36 cellular contexts compared by ENCODE assay signal in genomic region chr14:23383041-23383440, GRCh38. TPM values are rescaled to one million over a fixed set of nuclear protein-coding genes. Genes with fewer than 3 reads are reported as not detected.
"Had no signal": no experiment of that assay in that cellular context is flagged by ENCODE, and none has a peak within 500 bp of the region (broad histone marks: within the 10 kb centered on the region; RNA-seq: fewer than 3 reads in every experiment).

No MANE protein-coding gene starts in this region.

- H3K4me3 Mint-ChIP-seq: activated B cell treated with CpG ODN at 0.5 μM for 24 hours; activated CD4-positive, alpha-beta memory T cell treated with anti-CD3 and anti-CD28 coated beads, Interleukin-2, amount 10 ng/mL, durations not matched to agents 7 days and 5 days; activated CD4-positive, alpha-beta T cell treated with anti-CD3 and anti-CD28 coated beads for 36 hours; activated CD4-positive, alpha-beta T cell treated with anti-CD3 and anti-CD28 coated beads, Interleukin-2, amount 10 ng/mL, durations not matched to agents 7 days and 5 days; activated CD8-positive, alpha-beta memory T cell treated with anti-CD3 and anti-CD28 coated beads, Interleukin-2, amount 10 ng/mL, durations not matched to agents 7 days and 5 days; activated CD8-positive, alpha-beta T cell treated with anti-CD3 and anti-CD28 coated beads, Interleukin-2, amount 10 ng/mL, durations not matched to agents 7 days and 5 days; activated naive CD4-positive, alpha-beta T cell treated with anti-CD3 and anti-CD28 coated beads, Interleukin-2, amount 10 ng/mL, durations not matched to agents 7 days and 5 days; activated naive CD4-positive, alpha-beta T cell treated with anti-CD3 and anti-CD28 coated beads, Interleukin-2, amount 50 U/mL, for 24 hours; activated naive CD8-positive, alpha-beta T cell; activated naive CD8-positive, alpha-beta T cell treated with anti-CD3 and anti-CD28 coated beads, Interleukin-2, amount 10 ng/mL, durations not matched to agents 7 days and 5 days; activated naive CD8-positive, alpha-beta T cell treated with anti-CD3 and anti-CD28 coated beads, Interleukin-2, amount 50 U/mL, for 24 hours; activated T-cell treated with anti-CD3 and anti-CD28 coated beads, Interleukin-2, amount 50 U/mL, for 24 hours; brain; T-helper 1 cell treated with Interleukin-12 subunit alpha and Interleukin-12 subunit beta and Interleukin-4 antibody, amounts not matched to agents 30 μg/mL and 1 μg/mL, for 36 hours; T-helper 2 cell treated with Interferon-gamma antibody and Interleukin-4, amounts not matched to agents 5 μg/mL and 100 μg/mL, for 36 hours had no signal

- DNase-seq: activated B cell treated with CpG ODN at 0.5 μM for 24 hours; activated CD4-positive, alpha-beta memory T cell treated with anti-CD3 and anti-CD28 coated beads, Interleukin-2, amount 10 ng/mL, durations not matched to agents 7 days and 5 days; activated CD4-positive, alpha-beta T cell treated with anti-CD3 and anti-CD28 coated beads for 36 hours; activated CD4-positive, alpha-beta T cell treated with anti-CD3 and anti-CD28 coated beads for 48 hours; activated CD4-positive, alpha-beta T cell treated with anti-CD3 and anti-CD28 coated beads, Interleukin-2, amount 10 ng/mL, durations not matched to agents 7 days and 5 days; activated CD4-positive, alpha-beta T cell treated with anti-CD3 and anti-CD28 coated beads, Interleukin-2, amount 50 U/mL, for 48 hours; activated CD4-positive, CD25-positive, alpha-beta regulatory T cell treated with anti-CD3 and anti-CD28 coated beads, Interleukin-2, amount 50 U/mL, for 72 hours; activated CD8-positive, alpha-beta memory T cell treated with anti-CD3 and anti-CD28 coated beads for 24 hours; activated CD8-positive, alpha-beta memory T cell treated with anti-CD3 and anti-CD28 coated beads, Interleukin-2, amount 10 ng/mL, durations not matched to agents 7 days and 5 days; activated CD8-positive, alpha-beta memory T cell treated with anti-CD3 and anti-CD28 coated beads, Interleukin-2, amount 50 U/mL, for 48 hours; activated CD8-positive, alpha-beta T cell treated with anti-CD3 and anti-CD28 coated beads, Interleukin-2, amount 10 ng/mL, durations not matched to agents 7 days and 5 days; activated effector memory CD4-positive, alpha-beta T cell treated with Interleukin-2 at 50 U/mL for 16 hours; activated gamma-delta T cell; activated naive CD4-positive, alpha-beta T cell treated with anti-CD3 and anti-CD28 coated beads, Interleukin-2, amount 10 ng/mL, durations not matched to agents 7 days and 5 days; activated naive CD4-positive, alpha-beta T cell treated with Interleukin-2 at 50 U/mL for 16 hours; activated naive CD8-positive, alpha-beta T cell treated with anti-CD3 and anti-CD28 coated beads, Interleukin-2, amount 10 ng/mL, durations not matched to agents 7 days and 5 days; activated naive CD8-positive, alpha-beta T cell treated with anti-CD3 and anti-CD28 coated beads, Interleukin-2, amount 50 U/mL, for 24 hours; activated T-cell treated with anti-CD3 and anti-CD28 coated beads, Interleukin-2, amount 50 U/mL, for 24 hours; activated T-cell treated with anti-CD3 and anti-CD28 coated beads, Interleukin-2, amount 50 U/mL, for 48 hours; amygdala; anterior cingulate cortex; central memory CD4-positive, alpha-beta T cell; SW 1271; T-helper 1 cell; T-helper 2 cell; T-helper 9 cell had no signal

- H3K4me3 ChIP-seq: ascending aorta had no signal

- ATAC-seq: activated CD4-positive, alpha-beta T cell treated with anti-CD3 and anti-CD28 coated beads for 36 hours; activated CD8-positive, alpha-beta memory T cell treated with anti-CD3 and anti-CD28 coated beads, Interleukin-2, amount 10 ng/mL, durations not matched to agents 7 days and 5 days; activated CD8-positive, alpha-beta T cell treated with anti-CD3 and anti-CD28 coated beads, Interleukin-2, amount 10 ng/mL, durations not matched to agents 7 days and 5 days; activated naive CD8-positive, alpha-beta T cell treated with anti-CD3 and anti-CD28 coated beads, Interleukin-2, amount 50 U/mL, for 24 hours had no signal

- H3K4me1 ChIP-seq: ascending aorta had no signal

- H3K9me3 ChIP-seq: ascending aorta had no signal

- H3K27me3 ChIP-seq: ascending aorta had no signal

- H3K27ac Mint-ChIP-seq: activated B cell treated with CpG ODN at 0.5 μM for 24 hours; activated CD4-positive, alpha-beta memory T cell treated with anti-CD3 and anti-CD28 coated beads, Interleukin-2, amount 10 ng/mL, durations not matched to agents 7 days and 5 days; activated CD4-positive, alpha-beta T cell treated with anti-CD3 and anti-CD28 coated beads for 36 hours; activated CD8-positive, alpha-beta memory T cell treated with anti-CD3 and anti-CD28 coated beads, Interleukin-2, amount 10 ng/mL, durations not matched to agents 7 days and 5 days; activated CD8-positive, alpha-beta T cell treated with anti-CD3 and anti-CD28 coated beads, Interleukin-2, amount 10 ng/mL, durations not matched to agents 7 days and 5 days; activated naive CD4-positive, alpha-beta T cell treated with anti-CD3 and anti-CD28 coated beads, Interleukin-2, amount 10 ng/mL, durations not matched to agents 7 days and 5 days; activated naive CD4-positive, alpha-beta T cell treated with anti-CD3 and anti-CD28 coated beads, Interleukin-2, amount 50 U/mL, for 24 hours; activated naive CD8-positive, alpha-beta T cell; activated naive CD8-positive, alpha-beta T cell treated with anti-CD3 and anti-CD28 coated beads, Interleukin-2, amount 10 ng/mL, durations not matched to agents 7 days and 5 days; activated naive CD8-positive, alpha-beta T cell treated with anti-CD3 and anti-CD28 coated beads, Interleukin-2, amount 50 U/mL, for 24 hours; activated T-cell treated with anti-CD3 and anti-CD28 coated beads, Interleukin-2, amount 50 U/mL, for 24 hours; activated T-helper 2 cell treated with anti-CD3 and anti-CD28 coated beads, Interferon-gamma antibody, Interleukin-2, Interleukin-4, amounts not matched to agents 10 μg/mL and 5 μg/mL and 100 μg/mL, durations not matched to agents 14 hours and 24 hours and 36 hours; T-helper 1 cell treated with Interleukin-12 subunit alpha and Interleukin-12 subunit beta and Interleukin-4 antibody, amounts not matched to agents 30 μg/mL and 1 μg/mL, for 36 hours; T-helper 2 cell treated with Interferon-gamma antibody and Interleukin-4, amounts not matched to agents 5 μg/mL and 100 μg/mL, for 36 hours had no signal

- H3K27ac ChIP-seq: ascending aorta, VCaP had no signal

- H3K36me3 Mint-ChIP-seq: activated CD8-positive, alpha-beta memory T cell treated with anti-CD3 and anti-CD28 coated beads, Interleukin-2, amount 10 ng/mL, durations not matched to agents 7 days and 5 days; activated naive CD4-positive, alpha-beta T cell treated with anti-CD3 and anti-CD28 coated beads, Interleukin-2, amount 10 ng/mL, durations not matched to agents 7 days and 5 days; activated naive CD4-positive, alpha-beta T cell treated with anti-CD3 and anti-CD28 coated beads, Interleukin-2, amount 50 U/mL, for 24 hours; activated naive CD8-positive, alpha-beta T cell; activated naive CD8-positive, alpha-beta T cell treated with anti-CD3 and anti-CD28 coated beads, Interleukin-2, amount 10 ng/mL, durations not matched to agents 7 days and 5 days; brain had no signal

- H3K9me3 Mint-ChIP-seq: activated B cell treated with CpG ODN at 0.5 μM for 24 hours; activated CD4-positive, alpha-beta memory T cell treated with anti-CD3 and anti-CD28 coated beads, Interleukin-2, amount 10 ng/mL, durations not matched to agents 7 days and 5 days; activated CD4-positive, alpha-beta T cell treated with anti-CD3 and anti-CD28 coated beads, Interleukin-2, amount 10 ng/mL, durations not matched to agents 7 days and 5 days; activated naive CD4-positive, alpha-beta T cell treated with anti-CD3 and anti-CD28 coated beads, Interleukin-2, amount 10 ng/mL, durations not matched to agents 7 days and 5 days; activated naive CD4-positive, alpha-beta T cell treated with anti-CD3 and anti-CD28 coated beads, Interleukin-2, amount 50 U/mL, for 24 hours; activated naive CD8-positive, alpha-beta T cell treated with anti-CD3 and anti-CD28 coated beads, Interleukin-2, amount 10 ng/mL, durations not matched to agents 7 days and 5 days; activated naive CD8-positive, alpha-beta T cell treated with anti-CD3 and anti-CD28 coated beads, Interleukin-2, amount 50 U/mL, for 24 hours; activated T-cell treated with anti-CD3 and anti-CD28 coated beads, Interleukin-2, amount 50 U/mL, for 24 hours; activated T-helper 2 cell treated with anti-CD3 and anti-CD28 coated beads, Interferon-gamma antibody, Interleukin-2, Interleukin-4, amounts not matched to agents 10 μg/mL and 5 μg/mL and 100 μg/mL, durations not matched to agents 14 hours and 24 hours and 36 hours; T-helper 1 cell treated with Interleukin-12 subunit alpha and Interleukin-12 subunit beta and Interleukin-4 antibody, amounts not matched to agents 30 μg/mL and 1 μg/mL, for 36 hours; T-helper 2 cell treated with Interferon-gamma antibody and Interleukin-4, amounts not matched to agents 5 μg/mL and 100 μg/mL, for 36 hours had no signal

- H3K4me1 Mint-ChIP-seq: activated B cell treated with CpG ODN at 0.5 μM for 24 hours; activated CD4-positive, alpha-beta memory T cell treated with anti-CD3 and anti-CD28 coated beads, Interleukin-2, amount 10 ng/mL, durations not matched to agents 7 days and 5 days; activated CD4-positive, alpha-beta T cell treated with anti-CD3 and anti-CD28 coated beads for 36 hours; activated CD4-positive, alpha-beta T cell treated with anti-CD3 and anti-CD28 coated beads, Interleukin-2, amount 10 ng/mL, durations not matched to agents 7 days and 5 days; activated naive CD4-positive, alpha-beta T cell treated with anti-CD3 and anti-CD28 coated beads, Interleukin-2, amount 10 ng/mL, durations not matched to agents 7 days and 5 days; activated naive CD4-positive, alpha-beta T cell treated with anti-CD3 and anti-CD28 coated beads, Interleukin-2, amount 50 U/mL, for 24 hours; activated naive CD8-positive, alpha-beta T cell treated with anti-CD3 and anti-CD28 coated beads, Interleukin-2, amount 50 U/mL, for 24 hours had no signal

- H3K36me3 ChIP-seq: ascending aorta had no signal

RNA-seq across cellular contexts. Expression of gene CMTM5, which starts 6.2 kb away (rescaled TPM):
- total RNA-seq: activated B cell treated with CpG ODN at 0.5 μM for 24 hours; activated CD4-positive, alpha-beta memory T cell treated with anti-CD3 and anti-CD28 coated beads, Interleukin-2, amount 10 ng/mL, durations not matched to agents 7 days and 5 days; activated CD4-positive, alpha-beta T cell treated with anti-CD3 and anti-CD28 coated beads for 36 hours; activated CD4-positive, alpha-beta T cell treated with anti-CD3 and anti-CD28 coated beads, Interleukin-2, amount 10 ng/mL, durations not matched to agents 7 days and 5 days; activated CD8-positive, alpha-beta memory T cell treated with anti-CD3 and anti-CD28 coated beads, Interleukin-2, amount 10 ng/mL, durations not matched to agents 7 days and 5 days; activated CD8-positive, alpha-beta T cell treated with anti-CD3 and anti-CD28 coated beads, Interleukin-2, amount 10 ng/mL, durations not matched to agents 7 days and 5 days; activated naive CD8-positive, alpha-beta T cell treated with anti-CD3 and anti-CD28 coated beads, Interleukin-2, amount 10 ng/mL, durations not matched to agents 7 days and 5 days; activated T-helper 2 cell treated with anti-CD3 and anti-CD28 coated beads, Interferon-gamma antibody, Interleukin-2, Interleukin-4, amounts not matched to agents 10 μg/mL and 5 μg/mL and 100 μg/mL, durations not matched to agents 14 hours and 24 hours and 36 hours; bronchial epithelial cell; cardiac septum had no signal

RNA-seq across cellular contexts. Expression of gene IL25, which starts 10.4 kb away (rescaled TPM):
- total RNA-seq: activated B cell treated with CpG ODN at 0.5 μM for 24 hours; activated CD4-positive, alpha-beta memory T cell treated with anti-CD3 and anti-CD28 coated beads, Interleukin-2, amount 10 ng/mL, durations not matched to agents 7 days and 5 days; activated CD4-positive, alpha-beta T cell treated with anti-CD3 and anti-CD28 coated beads for 36 hours; activated CD4-positive, alpha-beta T cell treated with anti-CD3 and anti-CD28 coated beads, Interleukin-2, amount 10 ng/mL, durations not matched to agents 7 days and 5 days; activated CD8-positive, alpha-beta memory T cell treated with anti-CD3 and anti-CD28 coated beads, Interleukin-2, amount 10 ng/mL, durations not matched to agents 7 days and 5 days; activated CD8-positive, alpha-beta T cell treated with anti-CD3 and anti-CD28 coated beads, Interleukin-2, amount 10 ng/mL, durations not matched to agents 7 days and 5 days; activated T-helper 2 cell treated with anti-CD3 and anti-CD28 coated beads, Interferon-gamma antibody, Interleukin-2, Interleukin-4, amounts not matched to agents 10 μg/mL and 5 μg/mL and 100 μg/mL, durations not matched to agents 14 hours and 24 hours and 36 hours; ascending aorta; bronchial epithelial cell; cardiac septum had no signal

RNA-seq across cellular contexts. Expression of gene EFS, which starts 18.1 kb away (rescaled TPM):
- total RNA-seq: activated B cell treated with CpG ODN at 0.5 μM for 24 hours; activated CD4-positive, alpha-beta memory T cell treated with anti-CD3 and anti-CD28 coated beads, Interleukin-2, amount 10 ng/mL, durations not matched to agents 7 days and 5 days; activated CD4-positive, alpha-beta T cell treated with anti-CD3 and anti-CD28 coated beads for 36 hours; activated CD4-positive, alpha-beta T cell treated with anti-CD3 and anti-CD28 coated beads, Interleukin-2, amount 10 ng/mL, durations not matched to agents 7 days and 5 days; activated CD8-positive, alpha-beta memory T cell treated with anti-CD3 and anti-CD28 coated beads, Interleukin-2, amount 10 ng/mL, durations not matched to agents 7 days and 5 days; activated CD8-positive, alpha-beta T cell treated with anti-CD3 and anti-CD28 coated beads, Interleukin-2, amount 10 ng/mL, durations not matched to agents 7 days and 5 days; activated naive CD8-positive, alpha-beta T cell treated with anti-CD3 and anti-CD28 coated beads, Interleukin-2, amount 10 ng/mL, durations not matched to agents 7 days and 5 days; activated T-helper 2 cell treated with anti-CD3 and anti-CD28 coated beads, Interferon-gamma antibody, Interleukin-2, Interleukin-4, amounts not matched to agents 10 μg/mL and 5 μg/mL and 100 μg/mL, durations not matched to agents 14 hours and 24 hours and 36 hours had no signal

RNA-seq across cellular contexts. Expression of gene MYH6, which starts 25.0 kb away (rescaled TPM):
- total RNA-seq: activated B cell treated with CpG ODN at 0.5 μM for 24 hours; activated CD8-positive, alpha-beta T cell treated with anti-CD3 and anti-CD28 coated beads, Interleukin-2, amount 10 ng/mL, durations not matched to agents 7 days and 5 days; activated naive CD8-positive, alpha-beta T cell treated with anti-CD3 and anti-CD28 coated beads, Interleukin-2, amount 10 ng/mL, durations not matched to agents 7 days and 5 days; ascending aorta; bronchial epithelial cell had no signal
